Comparison of ENCODE assay signal across 8 cellular contexts in genomic region chr6:79630400-79630882, GRCh38. TPM values are rescaled to one million over a fixed set of nuclear protein-coding genes. Genes with fewer than 3 reads are reported as not detected.
DNase-seq lines count a peak whose midpoint lies in the region; ATAC-seq and TF ChIP-seq lines count a peak whose summit lies in the region.

No MANE protein-coding gene starts in this region.

- H4K20me1 ChIP-seq in PC-9 (ENCODE audit: insufficient read depth) = no peaks in the 10 kb centered on the region

- CTCF ChIA-PET in CD8-positive, alpha-beta T cell (lab: Charles Lee) = no interaction called here
- CTCF ChIA-PET in PC-9 (lab: Charles Lee) = no interaction called here

- peaks cover 10% of the 10 kb centered on the region for H3K4me1 Mint-ChIP-seq in CD8-positive, alpha-beta T cell (ENCODE audit: low read depth)

- H3K9me3 ChIP-seq in CD8-positive, alpha-beta T cell (ENCODE audit: low read length) = no peaks in the 10 kb centered on the region
- H3K9me3 ChIP-seq in PC-9 (ENCODE audit: insufficient read depth, low read depth) (no peaks in the 10 kb centered on the region), ovary (no peaks in the 10 kb centered on the region)

- peak overlapping the region; percentile 80 for H3K4me3 Mint-ChIP-seq in CD8-positive, alpha-beta T cell

- H3K36me3 ChIP-seq in CD8-positive, alpha-beta T cell (ENCODE audit: insufficient read depth, low read length) = no peaks in the 10 kb centered on the region
- H3K36me3 ChIP-seq in PC-9 (ENCODE audit: low read depth) (no peaks in the 10 kb centered on the region), ovary (no peaks in the 10 kb centered on the region)

- TF ChIP-seq POLR2A in ovary (IDR thresholded peaks at IDR 0.05) = no peak

- POLR2A ChIA-PET in CD8-positive, alpha-beta T cell (lab: Charles Lee) = no interaction called here
- POLR2A ChIA-PET in PC-9 (lab: Charles Lee; ENCODE audit: unreplicated experiment) = interaction anchor here (0.5 to 0.7 kb wide), 3 partner anchors 97 to 190 kb away, joined by 3 to 5 read pairs (median 5); no protein-coding TSS in a partner anchor

- peak overlapping the region; percentile 57 for H3K4me3 ChIP-seq in CD8-positive, alpha-beta T cell (ENCODE audit: low read depth, low read length)
- H3K4me3 ChIP-seq in PC-9 (peak overlapping the region; percentile 90), epithelial cell of esophagus (ENCODE audit: low read length) (peak overlapping the region; percentile 70), ovary (peak overlapping the region; percentile 92)

- peak overlapping the region; percentile 82 for H3K4me2 ChIP-seq in PC-9

- no peak overlapping the region for H3K27ac ChIP-seq in CD8-positive, alpha-beta T cell (ENCODE audit: low read depth, low read length)
- no peak overlapping the region for H3K27ac ChIP-seq in PC-9
- H3K27ac ChIP-seq in ovary = no peak overlapping the region

- H3K79me2 ChIP-seq in PC-9 (ENCODE audit: low read depth) = 0 out of 2 replicates have a peak, but pooled peaks cover 3% of the 10 kb centered on the region

- H3K36me3 Mint-ChIP-seq in CD8-positive, alpha-beta T cell = no peaks in the 10 kb centered on the region

- BruUV-seq in PC-9 (replicated peaks; lab: Mats Ljungman, UMichigan) = no TSS peak

- ATAC-seq in CD8-positive, alpha-beta T cell = no peak

- H3K27me3 ChIP-seq in CD8-positive, alpha-beta T cell (ENCODE audit: insufficient read depth, low read length) = no peaks in the 10 kb centered on the region
- H3K27me3 ChIP-seq in PC-9 (ENCODE audit: insufficient read depth, low read depth) (no peaks in the 10 kb centered on the region), ovary (no peaks in the 10 kb centered on the region)

- no peak for DNase-seq in CD8-positive, alpha-beta T cell
- DNase-seq in PC-9 (no peak), epithelial cell of esophagus (ENCODE audit: low read depth) (no peak), ovary (no peak), inferior parietal cortex (ENCODE audit: extremely low spot score) (no peak), SKM-1 (lab: John Stamatoyannopoulos, UW; ENCODE audit: unreplicated experiment) (no peak), DMS153 (lab: John Stamatoyannopoulos, UW) (no peak), iPS-NIHi11 (ENCODE audit: low spot score) (no peak)

- H3K9me3 Mint-ChIP-seq in CD8-positive, alpha-beta T cell = no peaks in the 10 kb centered on the region

- H3K27ac Mint-ChIP-seq in CD8-positive, alpha-beta T cell = no peak overlapping the region

- peak overlapping the region; percentile 97 for H2AFZ ChIP-seq in PC-9

- no peaks in the 10 kb centered on the region; the same call in 1 of the 2 replicates for H3F3A ChIP-seq in PC-9 (ENCODE audit: insufficient read depth, low read depth)

- intact Hi-C loops in CD8-positive, alpha-beta T cell (cut with DNase I, micrococcal nuclease) = no loop called here
- intact Hi-C loops in PC-9 (cut with micrococcal nuclease; ENCODE audit: unreplicated experiment) (loop anchor here (1.0 to 2.0 kb wide), 3 partner anchors 40 to 86 kb away; no protein-coding TSS in a partner anchor), ovary (cut with DNase I) (no loop called here)

- peaks cover 5% of the 10 kb centered on the region for H3K4me1 ChIP-seq in CD8-positive, alpha-beta T cell (ENCODE audit: insufficient read depth, low read length)
- H3K4me1 ChIP-seq in PC-9 (replicated peaks; ENCODE audit: insufficient read depth) (peaks cover 29% of the 10 kb centered on the region), ovary (ENCODE audit: insufficient read depth) (peaks cover 4% of the 10 kb centered on the region)

- TF ChIP-seq CTCF in CD8-positive, alpha-beta T cell (IDR thresholded peaks at IDR 0.05) = no peak
- TF ChIP-seq CTCF in PC-9 (conservative IDR thresholded peaks at IDR 0.05) (no peak), epithelial cell of esophagus (IDR thresholded peaks at IDR 0.05; ENCODE audit: insufficient read depth, low read depth, low read length, missing control alignments) (no peak), ovary (IDR thresholded peaks at IDR 0.05) (no peak)

- WGBS in ovary, 3 donors = 42 to 56% (median 48%) methylated on average over 8 of the region's 8 CpGs

- no peaks in the 10 kb centered on the region for H3K9me2 ChIP-seq in PC-9 (ENCODE audit: insufficient read depth)

- peaks cover 40% of the 10 kb centered on the region for H3K27me3 Mint-ChIP-seq in CD8-positive, alpha-beta T cell (ENCODE audit: low read depth)

- TF ChIP-seq EP300 in ovary (IDR thresholded peaks at IDR 0.05) = no peak

RNA-seq across cellular contexts. Expression of gene SH3BGRL2, which starts 0.7 kb away (rescaled TPM):
- under 1 TPM; 0.25 to 0.33 TPM for total RNA-seq in CD8-positive, alpha-beta T cell
- total RNA-seq in PC-9 (2021) (24.2 and 27.4 TPM in 2 replicates), ovary (10 to 100 TPM in 1 of 7 donors, 1 to 10 TPM in 6; 4.8 to 19.0 (median 8.1) TPM)
- polyA plus RNA-seq in ovary = 10 to 100 TPM in 1 of 2 donors, 1 to 10 TPM in 1; 3.8 to 10.3 TPM

Comparison
In these comparisons a context has a peak if more than half of its experiments do, and no peak if none do; other contexts are left out.
1. RNA of gene SH3BGRL2, which starts 0.7 kb away (total RNA-seq): 24.2 to 27.4 TPM in PC-9 and 4.8 to 19.0 TPM in ovary; 0.25 to 0.33 TPM in CD8-positive, alpha-beta T cell; every median in the first group is over 4 times any median in the second.
2. Peak in every context shown above with its lines, with median percentiles within 50 percentile points of each other: H3K4me3 ChIP-seq.